8 cellular contexts compared by ENCODE assay signal in the genomic region with DNA sequence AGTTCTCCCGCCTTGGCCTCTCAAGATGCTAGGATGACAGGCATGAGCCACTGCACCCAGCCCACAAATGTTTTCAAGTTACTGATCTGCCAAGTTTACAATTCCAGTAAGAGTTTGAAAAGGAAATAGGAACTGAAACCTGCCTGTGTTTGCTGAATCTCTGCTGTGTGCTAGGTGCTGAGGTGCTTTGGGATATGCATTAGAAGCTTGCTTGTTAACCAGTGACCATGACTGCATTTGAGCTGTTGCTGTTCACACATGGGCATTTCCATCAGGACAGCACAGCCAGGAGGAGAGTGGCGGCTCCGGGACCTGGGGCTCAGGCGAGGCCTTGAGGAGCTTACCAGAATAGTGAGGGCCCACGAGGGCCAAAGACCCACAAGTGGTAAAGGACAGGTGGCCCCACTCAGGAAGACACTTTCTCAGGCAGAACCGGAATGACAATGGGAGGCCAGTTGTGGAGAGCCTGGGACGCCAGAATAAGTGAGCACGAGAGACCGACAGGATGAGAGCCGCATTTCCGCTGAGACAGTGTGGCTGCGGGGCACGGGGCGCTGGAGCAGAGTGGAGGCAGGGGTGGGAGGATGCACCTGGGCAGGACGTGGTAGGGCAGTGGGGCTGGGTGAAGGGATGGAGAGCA. TPM values are rescaled to one million over a fixed set of nuclear protein-coding genes. Genes with fewer than 3 reads are reported as not detected.
DNase-seq lines count a peak whose midpoint lies in the region; ATAC-seq and TF ChIP-seq lines count a peak whose summit lies in the region.

No MANE protein-coding gene starts in this region.

- no peak overlapping the region for H3K4ac ChIP-seq in mesenchymal stem cell (ENCODE audit: low read depth in 1 of 2, low read length in 2 of 2)

- H3K4me2 ChIP-seq in DOHH2 (ENCODE audit: low read length) (peak overlapping the region; percentile 82), mesenchymal stem cell (ENCODE audit: low read length, poor library complexity, severe bottlenecking) (no peak overlapping the region)

- no peak overlapping the region for H2AK5ac ChIP-seq in mesenchymal stem cell (ENCODE audit: low read length, severe bottlenecking)

- H2BK15ac ChIP-seq in mesenchymal stem cell (ENCODE audit: low read depth, poor library complexity, severe bottlenecking), result no peak overlapping the region

- TF ChIP-seq CTCF in DOHH2 (IDR thresholded peaks at IDR 0.05; ENCODE audit: low read depth, low read length, poor library complexity, severe bottlenecking), result no peak

- H2BK5ac ChIP-seq in mesenchymal stem cell (ENCODE audit: low read depth, low read length, poor library complexity, severe bottlenecking), result no peak overlapping the region

- no peak overlapping the region for H3K14ac ChIP-seq in mesenchymal stem cell (ENCODE audit: low read length in 2 of 2)

- no peak overlapping the region for H2BK120ac ChIP-seq in mesenchymal stem cell (ENCODE audit: low read depth, low read length)

- H2AFZ ChIP-seq in mesenchymal stem cell (ENCODE audit: low read depth, low read length), result no peak overlapping the region

- H2BK12ac ChIP-seq in mesenchymal stem cell (ENCODE audit: low read length in 2 of 2), result no peak overlapping the region

- H3K9me3 Mint-ChIP-seq in activated naive CD8-positive, alpha-beta T cell treated with anti-CD3 and anti-CD28 coated beads for 36 hours, result no peaks in the 10 kb centered on the region

- no peaks in the 10 kb centered on the region for H3K9me2 ChIP-seq in DOHH2 (replicated peaks; ENCODE audit: control insufficient read depth, low read length)

- peak overlapping the region; percentile 48 for H3K4me3 Mint-ChIP-seq in activated naive CD8-positive, alpha-beta T cell treated with anti-CD3 and anti-CD28 coated beads for 36 hours

- H3K9me3 ChIP-seq in DOHH2 (ENCODE audit: control insufficient read depth, insufficient read depth, low read length) (no peaks in the 10 kb centered on the region), mesenchymal stem cell (ENCODE audit: control insufficient read depth, low read length) (no peaks in the 10 kb centered on the region)
- H3K9me3 ChIP-seq in effector memory CD4-positive, alpha-beta T cell (ENCODE audit: control insufficient read depth, low read length), result no peaks in the 10 kb centered on the region

- no peak overlapping the region for H3K18ac ChIP-seq in mesenchymal stem cell (ENCODE audit: low read depth in 1 of 2, low read length in 2 of 2)

- H3K36me3 ChIP-seq in DOHH2 (ENCODE audit: control insufficient read depth, low read length), result peaks cover 70% of the 10 kb centered on the region
- H3K36me3 ChIP-seq in mesenchymal stem cell (ENCODE audit: control insufficient read depth in 1 of 2, insufficient read depth in 2 of 2, low read depth in 1 of 2, low read length in 2 of 2), result peaks cover 50 to 83% of the 10 kb centered on the region in 2 experiments
- H3K36me3 ChIP-seq in effector memory CD4-positive, alpha-beta T cell (ENCODE audit: control insufficient read depth, insufficient read depth, low read length), result peaks cover 33% of the 10 kb centered on the region

- H3K27me3 Mint-ChIP-seq in activated naive CD8-positive, alpha-beta T cell treated with anti-CD3 and anti-CD28 coated beads for 36 hours, result no peaks in the 10 kb centered on the region

- peaks cover 12% of the 10 kb centered on the region for H3F3A ChIP-seq in DOHH2 (ENCODE audit: control insufficient read depth, insufficient read depth)

- no peaks in the 10 kb centered on the region for H4K20me1 ChIP-seq in DOHH2 (ENCODE audit: control insufficient read depth, insufficient read depth, low read depth, low read length)

- H3K79me2 ChIP-seq in DOHH2 (ENCODE audit: control insufficient read depth, low read length), result peaks cover 10% of the 10 kb centered on the region

- H3K27ac ChIP-seq in DOHH2 (ENCODE audit: low read depth, low read length) (peak overlapping the region; percentile 86), mesenchymal stem cell (ENCODE audit: low read length, poor library complexity, severe bottlenecking) (no peak overlapping the region)
- H3K27ac ChIP-seq in effector memory CD4-positive, alpha-beta T cell (ENCODE audit: insufficient read depth, low read length, poor library complexity, severe bottlenecking), result no peak overlapping the region

- no peaks in the 10 kb centered on the region for H3K27me3 ChIP-seq in DOHH2 (ENCODE audit: control insufficient read depth, low read length)
- H3K27me3 ChIP-seq in mesenchymal stem cell (ENCODE audit: control insufficient read depth in 1 of 2, insufficient read depth in 1 of 2, low read length in 2 of 2), result no peaks in the 10 kb centered on the region
- H3K27me3 ChIP-seq in effector memory CD4-positive, alpha-beta T cell (replicated peaks; ENCODE audit: control insufficient read depth, insufficient read depth, low read length, poor library complexity, severe bottlenecking), result no peaks in the 10 kb centered on the region

- peaks cover 32% of the 10 kb centered on the region for H3K36me3 Mint-ChIP-seq in activated naive CD8-positive, alpha-beta T cell treated with anti-CD3 and anti-CD28 coated beads for 36 hours

- peak; percentile 81 for ATAC-seq in GM19324 (IDR thresholded peaks at IDR 0.05; ENCODE audit: low FRiP score, unreplicated experiment)
- ATAC-seq in HG03135 (IDR thresholded peaks at IDR 0.05; ENCODE audit: unreplicated experiment), result peak; percentile 78

- no peak overlapping the region for H3K23ac ChIP-seq in mesenchymal stem cell (ENCODE audit: low read length in 2 of 2)

- peak overlapping the region; percentile 83 for H3K27ac Mint-ChIP-seq in activated naive CD8-positive, alpha-beta T cell treated with anti-CD3 and anti-CD28 coated beads for 36 hours

- H4K8ac ChIP-seq in mesenchymal stem cell (ENCODE audit: low read length), result no peak overlapping the region

- 95% methylated on average over 14 of the region's 15 CpGs for WGBS in mesenchymal stem cell

- peak; percentile 24 for DNase-seq in activated naive CD8-positive, alpha-beta T cell treated with anti-CD3 and anti-CD28 coated beads for 36 hours
- DNase-seq in mesenchymal stem cell (no peak), T-helper 9 cell (no peak), DMS53 (lab: John Stamatoyannopoulos, UW) (no peak)
- DNase-seq in effector memory CD4-positive, alpha-beta T cell, result no peak

- no peak overlapping the region for H3K9ac ChIP-seq in mesenchymal stem cell (ENCODE audit: low read length)

- H4K91ac ChIP-seq in mesenchymal stem cell (ENCODE audit: low read length), result no peak overlapping the region

- H3K4me3 ChIP-seq in DOHH2 (ENCODE audit: low read length) (peak overlapping the region; percentile 62), mesenchymal stem cell (ENCODE audit: insufficient read depth in 1 of 2, low read depth in 1 of 2, low read length in 2 of 2) (no peak overlapping the region)
- H3K4me3 ChIP-seq in effector memory CD4-positive, alpha-beta T cell (ENCODE audit: insufficient read depth, low read depth, low read length, poor library complexity, severe bottlenecking), result no peak overlapping the region

- peaks cover 28% of the 10 kb centered on the region for H3K4me1 Mint-ChIP-seq in activated naive CD8-positive, alpha-beta T cell treated with anti-CD3 and anti-CD28 coated beads for 36 hours

- H3K79me1 ChIP-seq in mesenchymal stem cell (replicated peaks; ENCODE audit: low read length, poor library complexity, severe bottlenecking), result peaks cover 50% of the 10 kb centered on the region

- H3K4me1 ChIP-seq in DOHH2 (ENCODE audit: control insufficient read depth, low read length) (peaks cover 48% of the 10 kb centered on the region), mesenchymal stem cell (ENCODE audit: control insufficient read depth, insufficient read depth, low read depth, low read length) (peaks cover 5% of the 10 kb centered on the region)
- H3K4me1 ChIP-seq in effector memory CD4-positive, alpha-beta T cell (ENCODE audit: control insufficient read depth, insufficient read depth, low read length, poor library complexity, severe bottlenecking), result no peaks in the 10 kb centered on the region

RNA-seq across cellular contexts. Expression of gene MMP17, which starts 54.5 kb away (rescaled TPM):
- under 1 TPM in 1 of 2 experiments, not detected in 1; 0.32 TPM for total RNA-seq in activated naive CD8-positive, alpha-beta T cell treated with anti-CD3 and anti-CD28 coated beads for 36 hours
- 2.3 TPM for polyA plus RNA-seq in mesenchymal stem cell (2013, experiment 1 of 2)
- polyA plus RNA-seq in mesenchymal stem cell (2013, experiment 2 of 2), result 2.7 TPM
